ENCODE assay signal across 23 cellular contexts in the genomic region with DNA sequence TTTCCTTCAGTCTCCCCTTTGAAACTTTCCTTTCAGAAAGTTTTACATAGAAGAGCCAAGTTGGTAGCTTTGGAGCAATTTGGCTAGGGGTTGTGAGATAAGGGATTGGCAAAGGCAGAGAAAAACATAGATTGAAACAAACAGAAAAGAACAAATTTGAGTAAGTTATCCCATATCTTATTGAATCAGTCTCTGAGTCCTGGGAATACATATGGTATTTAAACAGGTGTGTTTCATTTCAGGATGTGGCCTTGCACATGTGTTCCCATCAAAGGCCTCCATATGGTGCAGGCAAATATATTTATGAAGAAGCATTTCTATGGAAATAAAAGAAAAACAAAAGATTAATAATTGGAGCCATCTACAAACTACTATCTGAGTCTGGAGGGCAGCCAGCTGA.
"Had no signal": no experiment of that assay in that cellular context is flagged by ENCODE, and none has a peak within 500 bp of the region (broad histone marks: within the 10 kb centered on the region; RNA-seq: fewer than 3 reads in every experiment).

No MANE protein-coding gene starts in this region.

- DNase-seq: activated B cell treated with CpG ODN at 0.5 μM for 24 hours; activated CD4-positive, alpha-beta T cell treated with anti-CD3 and anti-CD28 coated beads for 48 hours; activated CD4-positive, alpha-beta T cell treated with anti-CD3 and anti-CD28 coated beads, Interleukin-2, amount 50 U/mL, for 1 hour; activated CD4-positive, alpha-beta T cell treated with anti-CD3 and anti-CD28 coated beads, Interleukin-2, amount 50 U/mL, for 48 hours; activated CD8-positive, alpha-beta memory T cell treated with anti-CD3 and anti-CD28 coated beads for 24 hours; activated CD8-positive, alpha-beta T cell treated with anti-CD3 and anti-CD28 coated beads for 36 hours; activated effector memory CD4-positive, alpha-beta T cell treated with Interleukin-2 at 50 U/mL for 16 hours; activated gamma-delta T cell treated with Interleukin-2 at 50 U/mL for 16 hours; activated naive CD4-positive, alpha-beta T cell treated with anti-CD3 and anti-CD28 coated beads, Interleukin-2, amount 50 U/mL, for 16 hours; activated naive CD4-positive, alpha-beta T cell treated with Interleukin-2 at 50 U/mL for 16 hours; activated T-cell treated with anti-CD3 and anti-CD28 coated beads, Interleukin-2, amount 50 U/mL, for 4 hours; amniotic stem cell; anterior cingulate cortex; brain microvascular endothelial cell; dorsolateral prefrontal cortex; effector memory CD4-positive, alpha-beta T cell; endodermal cell; foreskin fibroblast; head of caudate nucleus; T-helper 17 cell; T1000; WERI-Rb-1 had no signal

- H3K27me3 ChIP-seq: brain microvascular endothelial cell, dorsolateral prefrontal cortex had no signal

- H3K27ac ChIP-seq: brain microvascular endothelial cell, coronary artery, dorsolateral prefrontal cortex, WERI-Rb-1 had no signal

- H3K36me3 ChIP-seq: brain microvascular endothelial cell, WERI-Rb-1 had no signal

- H3K4me3 ChIP-seq: coronary artery, dorsolateral prefrontal cortex had no signal
